Comparison of ENCODE assay signal across 15 cellular contexts in the genomic region with DNA sequence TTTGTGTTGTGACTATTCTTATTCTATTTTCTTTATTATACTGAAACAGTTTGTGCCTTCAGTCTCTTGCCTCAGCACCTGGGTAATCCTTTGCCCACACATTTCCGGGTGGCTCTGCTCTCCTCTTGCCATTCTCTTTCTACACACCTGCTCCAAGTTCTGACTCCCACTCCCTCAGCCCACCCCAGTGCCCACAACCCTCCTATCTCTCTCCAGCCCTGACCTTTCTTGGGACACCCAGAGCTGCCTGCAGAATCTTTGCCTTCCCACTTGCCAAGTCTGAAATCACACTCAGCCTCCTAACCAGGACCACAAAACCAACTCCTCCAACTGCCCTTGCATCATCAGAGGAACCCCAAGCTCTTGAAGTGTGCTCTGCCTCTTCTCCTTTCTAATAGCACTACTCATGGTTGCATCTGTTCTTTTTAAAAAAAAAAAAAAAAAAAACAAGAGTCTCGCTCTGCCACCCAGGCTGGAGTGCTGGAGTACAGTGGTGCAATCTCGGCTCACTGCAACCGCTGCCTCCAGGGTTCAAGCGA. TPM values are rescaled to one million over a fixed set of nuclear protein-coding genes. Genes with fewer than 3 reads are reported as not detected.
DNase-seq lines count a peak whose midpoint lies in the region; ATAC-seq lines count a peak whose summit lies in the region.
"Had no signal": no experiment of that assay in that cellular context is flagged by ENCODE, and none has a peak within 500 bp of the region (broad histone marks: within the 10 kb centered on the region; RNA-seq: fewer than 3 reads in every experiment).

No MANE protein-coding gene starts in this region.

- no peaks in the 10 kb centered on the region for H3K9me3 ChIP-seq in BLaER1
- no peaks in the 10 kb centered on the region for H3K9me3 ChIP-seq in CD8-positive, alpha-beta memory T cell (ENCODE audit: low read length)
- H3K9me3 ChIP-seq: esophagus muscularis mucosa had no signal

- no peak overlapping the region for H3K27ac ChIP-seq in BLaER1
- peak overlapping the region; percentile 81 for H3K27ac ChIP-seq in CD8-positive, alpha-beta memory T cell (ENCODE audit: low read depth, low read length)

- no peak for ATAC-seq in sciatic nerve
- ATAC-seq: activated CD4-positive, CD25-positive, alpha-beta regulatory T cell treated with anti-CD3 and anti-CD28 coated beads, Interleukin-2, amount 50 U/mL, for 24 hours had no signal

- H3K4me2 ChIP-seq in BLaER1 = peak overlapping the region; percentile 100

- peaks cover 2% of the 10 kb centered on the region; the same call in 1 of the 2 replicates for H4K20me1 ChIP-seq in BLaER1

- H3K4me1 ChIP-seq in BLaER1 = peaks cover 52% of the 10 kb centered on the region
- peaks cover 12% of the 10 kb centered on the region for H3K4me1 ChIP-seq in CD8-positive, alpha-beta memory T cell (ENCODE audit: insufficient read depth, low read length)

- H3K4me1 Mint-ChIP-seq in CD8-positive, alpha-beta memory T cell = peaks cover 20 to 31% (median 28%) of the 10 kb centered on the region in 3 donors

- CTCF ChIA-PET in CD8-positive, alpha-beta memory T cell (lab: Charles Lee) = no interaction called here

- no peaks in the 10 kb centered on the region for H3K27me3 ChIP-seq in BLaER1
- no peaks in the 10 kb centered on the region for H3K27me3 ChIP-seq in CD8-positive, alpha-beta memory T cell (ENCODE audit: insufficient read depth, low read length, poor library complexity, severe bottlenecking)
- H3K27me3 ChIP-seq: esophagus muscularis mucosa had no signal

- no peaks in the 10 kb centered on the region for H3K36me3 ChIP-seq in BLaER1
- no peaks in the 10 kb centered on the region for H3K36me3 ChIP-seq in CD8-positive, alpha-beta memory T cell (ENCODE audit: insufficient read depth, low read length)

- H3K9ac ChIP-seq in BLaER1 = no peak overlapping the region

- H3K36me3 Mint-ChIP-seq in CD8-positive, alpha-beta memory T cell = peaks cover 0 to 14% (median 5%) of the 10 kb centered on the region in 3 donors

- no peak overlapping the region for H3K4me3 ChIP-seq in BLaER1
- no peak overlapping the region for H3K4me3 ChIP-seq in CD8-positive, alpha-beta memory T cell (ENCODE audit: low read length)
- H3K4me3 ChIP-seq: esophagus muscularis mucosa had no signal

- peaks cover 0 to 3% of the 10 kb centered on the region in 2 donors for H3K27me3 Mint-ChIP-seq in CD8-positive, alpha-beta memory T cell
- H3K27me3 Mint-ChIP-seq: activated naive CD8-positive, alpha-beta T cell; B cell had no signal

- DNase-seq in CD8-positive, alpha-beta memory T cell = no peak
- DNase-seq in SIG-M5 (lab: John Stamatoyannopoulos, UW) = peak; percentile 64
- peak; percentile 19 for DNase-seq in iris pigment epithelial cell (ENCODE audit: low read depth)
- DNase-seq in CD1c-positive myeloid dendritic cell (ENCODE audit: extremely low spot score) = no peak
- DNase-seq in OCI-M2 (lab: John Stamatoyannopoulos, UW; ENCODE audit: unreplicated experiment) = no peak
- DNase-seq in sciatic nerve (ENCODE audit: low spot score) = no peak
- DNase-seq: activated CD8-positive, alpha-beta memory T cell treated with anti-CD3 and anti-CD28 coated beads, Interleukin-2, amount 50 U/mL, for 48 hours; NCI-H2171; NCI-H82; stimulated activated CD4-positive, alpha-beta T cell treated with anti-CD3 and anti-CD28 coated beads, Interleukin-2, amount 100 ng/mL, for 24 hours had no signal

- intact Hi-C loops in sciatic nerve (cut with DNase I) = no loop called here

- POLR2A ChIA-PET in CD8-positive, alpha-beta memory T cell (lab: Charles Lee) = no interaction called here

- H3K4me3 Mint-ChIP-seq in CD8-positive, alpha-beta memory T cell = peak overlapping the region in 1 of 7 donors; percentile 28
- H3K4me3 Mint-ChIP-seq: activated naive CD8-positive, alpha-beta T cell; B cell had no signal

- peak overlapping the region in 5 of 8 donors; percentile 19 to 94 (median 66) for H3K27ac Mint-ChIP-seq in CD8-positive, alpha-beta memory T cell
- H3K27ac Mint-ChIP-seq: activated naive CD8-positive, alpha-beta T cell; B cell had no signal

- no peaks in the 10 kb centered on the region for H3K9me3 Mint-ChIP-seq in CD8-positive, alpha-beta memory T cell

RNA-seq across cellular contexts. Expression of a gene that starts 4.1 kb away (rescaled TPM):
- total RNA-seq in CD8-positive, alpha-beta memory T cell = 10 to 100 TPM; 18.1 to 20.9 TPM
- 27.8 TPM for polyA plus RNA-seq in CD8-positive, alpha-beta memory T cell
- 19.6 TPM for total RNA-seq in sciatic nerve

RNA-seq across cellular contexts. Expression of a gene that starts 4.3 kb away (rescaled TPM):
- 10 to 100 TPM; 35.4 to 35.5 TPM for total RNA-seq in CD8-positive, alpha-beta memory T cell
- polyA plus RNA-seq in CD8-positive, alpha-beta memory T cell = 8.8 TPM
- total RNA-seq in sciatic nerve = 119 TPM

RNA-seq across cellular contexts. Expression of a gene that starts 42.1 kb away (rescaled TPM):
- 10 to 100 TPM; 48.8 to 50.4 TPM for total RNA-seq in CD8-positive, alpha-beta memory T cell
- polyA plus RNA-seq in CD8-positive, alpha-beta memory T cell = 23.6 TPM
- 13.0 TPM for total RNA-seq in sciatic nerve

RNA-seq across cellular contexts. Expression of a gene that starts 42.5 kb away (rescaled TPM):
- total RNA-seq in CD8-positive, alpha-beta memory T cell = 10 to 100 TPM; 51.1 to 56.9 TPM
- 36.9 TPM for polyA plus RNA-seq in CD8-positive, alpha-beta memory T cell
- total RNA-seq in sciatic nerve = 28.9 TPM

Comparison
In these comparisons a context has a peak if more than half of its experiments do, and no peak if none do; other contexts are left out.
1. DNase-seq: peak in SIG-M5 (single experiment) and iris pigment epithelial cell (single experiment); none in CD8-positive, alpha-beta memory T cell (0 of 5), CD1c-positive myeloid dendritic cell (single experiment), OCI-M2 (single experiment) and sciatic nerve (single experiment).